Comparison of ENCODE assay signal across 21 cellular contexts in genomic region chr5:174352681-174353080, GRCh38.
DNase-seq lines count a peak whose midpoint lies in the region; ATAC-seq and TF ChIP-seq lines count a peak whose summit lies in the region.
"Had no signal": no experiment of that assay in that cellular context is flagged by ENCODE, and none has a peak within 500 bp of the region (broad histone marks: within the 10 kb centered on the region; RNA-seq: fewer than 3 reads in every experiment).

No MANE protein-coding gene starts in this region.

- no peak overlapping the region for H3K9ac ChIP-seq in smooth muscle cell (ENCODE audit: low read depth)
- H3K9ac ChIP-seq: BLaER1 had no signal

- H3K4me1 ChIP-seq in HEK293 (ENCODE audit: control insufficient read depth, insufficient read depth, low read length), result peaks cover 3% of the 10 kb centered on the region
- H3K4me1 ChIP-seq in smooth muscle cell (ENCODE audit: low read depth), result no peaks in the 10 kb centered on the region
- H3K4me1 ChIP-seq: BLaER1 had no signal

- no peak for ATAC-seq in GM18873 (IDR thresholded peaks at IDR 0.05; ENCODE audit: low FRiP score, unreplicated experiment)
- ATAC-seq in GM18867 (IDR thresholded peaks at IDR 0.05; ENCODE audit: unreplicated experiment), result no peak

- no peaks in the 10 kb centered on the region for H3K79me2 ChIP-seq in smooth muscle cell (ENCODE audit: low read depth)

- H3K4me3 ChIP-seq in AG10803 (ENCODE audit: low read length), result no peak overlapping the region
- no peak overlapping the region for H3K4me3 ChIP-seq in HEK293 (ENCODE audit: low read depth, low read length)
- no peak overlapping the region for H3K4me3 ChIP-seq in smooth muscle cell
- H3K4me3 ChIP-seq: BLaER1 had no signal

- H3K36me3 ChIP-seq in HEK293 (ENCODE audit: control insufficient read depth in 2 of 2, insufficient read depth in 1 of 2, low read length in 2 of 2) (no peaks in the 10 kb centered on the region), smooth muscle cell (ENCODE audit: low read depth) (no peaks in the 10 kb centered on the region)
- H3K36me3 ChIP-seq: BE2C, BLaER1 had no signal

- DNase-seq in AG10803 (ENCODE audit: low read depth) (peak; percentile 8), smooth muscle cell (lab: John Stamatoyannopoulos, UW; ENCODE audit: unreplicated experiment) (no peak), SIG-M5 treated with dmso at 0.1 percent for 504 hours (lab: John Stamatoyannopoulos, UW; ENCODE audit: unreplicated experiment) (no peak)
- DNase-seq: 8988T; ACHN; BE2C; C1 segment of cervical spinal cord; CD4-positive, alpha-beta memory T cell; CD4-positive, CD25-positive, alpha-beta regulatory T cell; CD8-positive, alpha-beta memory T cell; COR-L47; DMS 273 treated with DMSO at 0.1 percent for 48 hours; DMS153; DMS53; DMS79; DND-41; GF-D8 had no signal

- 70% methylated on average over 4 of the region's 4 CpGs for WGBS in smooth muscle cell (ENCODE audit: low lambda C conversion rate)

- H3F3A ChIP-seq in smooth muscle cell (ENCODE audit: low read depth), result no peaks in the 10 kb centered on the region

- no peak overlapping the region for H3K27ac ChIP-seq in HEK293 (ENCODE audit: extremely low read depth, low read depth, low read length)
- peak overlapping the region; percentile 58 for H3K27ac ChIP-seq in smooth muscle cell (ENCODE audit: low read depth)
- H3K27ac ChIP-seq: BLaER1 had no signal

- POLR2A ChIA-PET in HEK293 (lab: Yijun Ruan, JAX), result interaction anchor here (0.6 to 1.0 kb wide), 3 partner anchors 10 to 16 kb away, joined by 3 to 5 read pairs (median 3); no protein-coding TSS in a partner anchor

- H2AFZ ChIP-seq in smooth muscle cell (ENCODE audit: low read depth), result no peak overlapping the region

- H3K9me3 ChIP-seq in HEK293 (ENCODE audit: control insufficient read depth, insufficient read depth, low read depth, low read length), result no peaks in the 10 kb centered on the region
- H3K9me3 ChIP-seq in smooth muscle cell (replicated peaks; ENCODE audit: low read depth), result no peaks in the 10 kb centered on the region
- H3K9me3 ChIP-seq: BE2C, BLaER1 had no signal

- H3K27me3 ChIP-seq in smooth muscle cell (ENCODE audit: low read depth), result no peaks in the 10 kb centered on the region
- H3K27me3 ChIP-seq: BE2C, BLaER1 had no signal

- H4K20me1 ChIP-seq in smooth muscle cell (ENCODE audit: low read depth), result no peaks in the 10 kb centered on the region
- H4K20me1 ChIP-seq: BLaER1 had no signal

- no peak overlapping the region for H3K4me2 ChIP-seq in smooth muscle cell
- H3K4me2 ChIP-seq: BLaER1 had no signal

- TF ChIP-seq CTCF in AG10803 (conservative IDR thresholded peaks at IDR 0.05; ENCODE audit: low read length) (no peak), HEK293 (tag by site-specific recombination; IDR thresholded peaks at IDR 0.05) (no peak), smooth muscle cell (IDR thresholded peaks at IDR 0.05; ENCODE audit: borderline replicate concordance, insufficient read depth, poor library complexity, severe bottlenecking) (no peak)

- CTCF ChIA-PET in HEK293 (lab: Yijun Ruan, JAX), result interaction anchor here (0.7 to 2.1 kb wide), 2 partner anchors 67 to 243 kb away, joined by 3 to 6 read pairs; no protein-coding TSS in a partner anchor

TF ChIP-seq in HEK293, 187 proteins besides CTCF, POLR2A, EP300 and RAD21:
- TF ChIP-seq ZNF132 (tag by site-specific recombination; IDR thresholded peaks at IDR 0.05; ENCODE audit: borderline replicate concordance) (no peak), ZNF692 (tag by site-specific recombination; IDR thresholded peaks at IDR 0.05) (no peak), ZNF404 (tag by site-specific recombination; IDR thresholded peaks at IDR 0.05) (no peak), INSM2 (tag by site-specific recombination; IDR thresholded peaks at IDR 0.05) (no peak), ZBTB20 (tag by site-specific recombination; IDR thresholded peaks at IDR 0.05) (no peak), ZNF600 (tag by site-specific recombination; IDR thresholded peaks at IDR 0.05) (peak; percentile 91), HIC1 (tag by site-specific recombination; IDR thresholded peaks at IDR 0.05) (no peak)
TF ChIP-seq in HEK293: peak in this region for 1.
